19 cellular contexts compared by ENCODE assay signal in genomic region chr10:71940752-71941151, GRCh38. TPM values are rescaled to one million over a fixed set of nuclear protein-coding genes. Genes with fewer than 3 reads are reported as not detected.
A peak's percentile ranks its signal among the peaks of the same experiment; 100 is the strongest.
DNase-seq lines count a peak whose midpoint lies in the region; ATAC-seq, FAIRE-seq and TF ChIP-seq lines count a peak whose summit lies in the region.
"Had no signal": no experiment of that assay in that cellular context is flagged by ENCODE, and none has a peak within 500 bp of the region (broad histone marks: within the 10 kb centered on the region; RNA-seq: fewer than 3 reads in every experiment).

No MANE protein-coding gene starts in this region.

- no peak for DNase-seq in activated naive CD4-positive, alpha-beta T cell treated with anti-CD3 and anti-CD28 coated beads, Interleukin-2, amount 50 U/mL, for 16 hours
- DNase-seq in K562 (ENCODE audit: extremely low read depth in 1 of 4, low spot score in 3 of 4) (no peak), kidney (no peak), NAMALWA (ENCODE audit: low spot score) (no peak)
- no peak for DNase-seq in activated T-cell treated with anti-CD3 and anti-CD28 coated beads, Interleukin-2, amount 50 U/mL, for 72 hours
- DNase-seq in central memory CD4-positive, alpha-beta T cell, result no peak
- DNase-seq: AML-193; CD4-positive, alpha-beta T cell had no signal

- no peak overlapping the region for H3K4me3 Mint-ChIP-seq in activated naive CD4-positive, alpha-beta T cell treated with anti-CD3 and anti-CD28 coated beads, Interleukin-2, amount 50 U/mL, for 24 hours
- H3K4me3 Mint-ChIP-seq in activated T-cell treated with anti-CD3 and anti-CD28 coated beads, Interleukin-2, amount 50 U/mL, for 72 hours, result peak overlapping the region in 1 of 2 donors; percentile 51
- H3K4me3 Mint-ChIP-seq: CD4-positive, alpha-beta T cell; GM23338 had no signal

- H3K9ac ChIP-seq in K562 (ENCODE audit: insufficient read depth in 1 of 2, low read depth in 2 of 2, low read length in 2 of 2), result no peak overlapping the region
- no peak overlapping the region for H3K9ac ChIP-seq in kidney (ENCODE audit: low read length in 2 of 2)

- TF ChIP-seq CTCF in K562 (IDR thresholded peaks at IDR 0.05 in 2 of 3, conservative IDR thresholded peaks at IDR 0.05 in 1 of 3; ENCODE audit: insufficient read depth in 2 of 3, low read depth in 1 of 3, low read length in 3 of 3) (no peak), kidney (IDR thresholded peaks at IDR 0.05; ENCODE audit: borderline replicate concordance, extremely low read depth, insufficient read depth) (no peak)

- no peak for ATAC-seq in K562
- ATAC-seq in activated T-cell treated with anti-CD3 and anti-CD28 coated beads, Interleukin-2, amount 50 U/mL, for 72 hours (replicated peaks in 1 of 2), result no peak
- ATAC-seq: A549, GM23338, HCT116, HepG2 had no signal

- no peaks in the 10 kb centered on the region for H3K9me3 Mint-ChIP-seq in activated naive CD4-positive, alpha-beta T cell treated with anti-CD3 and anti-CD28 coated beads, Interleukin-2, amount 50 U/mL, for 24 hours
- peaks cover 9 to 12% of the 10 kb centered on the region in 2 donors for H3K9me3 Mint-ChIP-seq in activated T-cell treated with anti-CD3 and anti-CD28 coated beads, Interleukin-2, amount 50 U/mL, for 72 hours

- CTCF ChIA-PET in K562 (lab: Yijun Ruan, JAX; ENCODE audit: low intra/inter-chr PET ratio), result no interaction called here

- FAIRE-seq in K562 (lab: Jason Lieb, UNC) (no peak), kidney (lab: Jason Lieb, UNC) (no peak)
- FAIRE-seq: A549, D721Med, G401.6, H54, HepG2 had no signal

- H3K27me3 ChIP-seq in K562 (ENCODE audit: control insufficient read depth in 2 of 2, insufficient read depth in 2 of 2, low read length in 2 of 2), result peaks cover 7 to 21% of the 10 kb centered on the region in 2 experiments

- H3K4me1 ChIP-seq in K562 (replicated peaks in 1 of 2; ENCODE audit: control insufficient read depth in 2 of 2, insufficient read depth in 2 of 2, low read length in 2 of 2), result no peaks in the 10 kb centered on the region
- H3K4me1 ChIP-seq in kidney (ENCODE audit: control insufficient read depth in 1 of 2, insufficient read depth in 1 of 2, low read depth in 1 of 2, low read length in 2 of 2), result peaks cover 0 to 17% of the 10 kb centered on the region in 2 donors
- H3K4me1 ChIP-seq: A549, Caco-2 had no signal

- H3K9me3 ChIP-seq in K562 (replicated peaks; ENCODE audit: control insufficient read depth, insufficient read depth, low read depth, low read length), result peaks cover 6% of the 10 kb centered on the region
- peaks cover 0 to 16% of the 10 kb centered on the region in 2 donors for H3K9me3 ChIP-seq in kidney (ENCODE audit: control insufficient read depth in 1 of 2, low read length in 2 of 2)
- H3K9me3 ChIP-seq: A549 had no signal

- TF ChIP-seq POLR2A in K562 (conservative IDR thresholded peaks at IDR 0.05), result no peak

- H3K27ac ChIP-seq in K562 (ENCODE audit: extremely low read depth, low read depth, low read length) (no peak overlapping the region), kidney (ENCODE audit: low read depth in 2 of 2, low read length in 2 of 2) (peak overlapping the region; percentile 37 to 63)
- H3K27ac ChIP-seq: 22Rv1, A549, C4-2B had no signal

- no peaks in the 10 kb centered on the region for H3K9me1 ChIP-seq in K562 (ENCODE audit: control insufficient read depth, insufficient read depth, low read length)

- H3K36me3 ChIP-seq in K562 (ENCODE audit: control insufficient read depth, insufficient read depth, low read length) (no peaks in the 10 kb centered on the region), kidney (ENCODE audit: control insufficient read depth in 1 of 2, insufficient read depth in 2 of 2, low read length in 2 of 2) (no peaks in the 10 kb centered on the region)

- no peak overlapping the region for H2AFZ ChIP-seq in K562 (ENCODE audit: low read depth, low read length)
- H2AFZ ChIP-seq: GM23338 had no signal

- POLR2A ChIA-PET in K562 (lab: Yijun Ruan, JAX), result no interaction called here

- no peaks in the 10 kb centered on the region for H4K20me1 ChIP-seq in K562 (replicated peaks; ENCODE audit: control insufficient read depth, insufficient read depth, low read length)

- no peak for TF ChIP-seq RAD21 in K562 (CRISPR knock-in tag; conservative IDR thresholded peaks at IDR 0.05 in 1 of 2, IDR thresholded peaks at IDR 0.05 in 1 of 2)

- in situ Hi-C loops in K562 (cut with MboI), result no loop called here

- peak overlapping the region; percentile 24 for H3K27ac Mint-ChIP-seq in activated naive CD4-positive, alpha-beta T cell treated with anti-CD3 and anti-CD28 coated beads, Interleukin-2, amount 50 U/mL, for 24 hours
- H3K27ac Mint-ChIP-seq in activated T-cell treated with anti-CD3 and anti-CD28 coated beads, Interleukin-2, amount 50 U/mL, for 72 hours, result no peak overlapping the region
- H3K27ac Mint-ChIP-seq: CD4-positive, alpha-beta T cell; GM23338 had no signal

- intact Hi-C loops in K562 (cut with micrococcal nuclease), result no loop called here
- intact Hi-C loops in kidney (cut with DNase I), result no loop called here

- no peaks in the 10 kb centered on the region for H3K79me2 ChIP-seq in K562 (ENCODE audit: control insufficient read depth, insufficient read depth, low read length)

- BruUV-seq in K562 (replicated peaks; lab: Mats Ljungman, UMichigan), result no TSS peak

- WGBS in K562 (ENCODE audit: insufficient coverage, low coverage, missing lambda C conversion rate), result 11% methylated on average over 4 of the region's 4 CpGs

- H3K27me3 Mint-ChIP-seq in activated naive CD4-positive, alpha-beta T cell treated with anti-CD3 and anti-CD28 coated beads, Interleukin-2, amount 50 U/mL, for 24 hours, result no peaks in the 10 kb centered on the region
- H3K27me3 Mint-ChIP-seq in activated T-cell treated with anti-CD3 and anti-CD28 coated beads, Interleukin-2, amount 50 U/mL, for 72 hours (ENCODE audit: low read depth), result no peaks in the 10 kb centered on the region
- H3K27me3 Mint-ChIP-seq: CD4-positive, alpha-beta T cell had no signal

- H3K4me2 ChIP-seq in K562 (ENCODE audit: insufficient read depth, low read length), result no peak overlapping the region
- H3K4me2 ChIP-seq: A549, GM23338 had no signal

- H3K4me3 ChIP-seq in K562 (no peak overlapping the region), kidney (ENCODE audit: low read length in 2 of 2) (no peak overlapping the region)
- H3K4me3 ChIP-seq: A549, GM23338 had no signal

- H3K4me1 Mint-ChIP-seq in activated naive CD4-positive, alpha-beta T cell treated with anti-CD3 and anti-CD28 coated beads, Interleukin-2, amount 50 U/mL, for 24 hours, result peaks cover 32% of the 10 kb centered on the region
- H3K4me1 Mint-ChIP-seq in activated T-cell treated with anti-CD3 and anti-CD28 coated beads, Interleukin-2, amount 50 U/mL, for 72 hours (ENCODE audit: low read depth), result peaks cover 11% of the 10 kb centered on the region
- H3K4me1 Mint-ChIP-seq: GM23338 had no signal

- no peak for TF ChIP-seq EP300 in K562 (IDR thresholded peaks at IDR 0.05; ENCODE audit: low read length)

- peaks cover 4% of the 10 kb centered on the region for H3K36me3 Mint-ChIP-seq in activated naive CD4-positive, alpha-beta T cell treated with anti-CD3 and anti-CD28 coated beads, Interleukin-2, amount 50 U/mL, for 24 hours
- peaks cover 8 to 16% of the 10 kb centered on the region in 2 donors for H3K36me3 Mint-ChIP-seq in activated T-cell treated with anti-CD3 and anti-CD28 coated beads, Interleukin-2, amount 50 U/mL, for 72 hours (ENCODE audit: insufficient read depth in 2 of 2)

TF ChIP-seq in K562, 482 proteins besides CTCF, POLR2A, EP300 and RAD21 (continues in another document):
- TF ChIP-seq ZBTB43 (CRISPR knock-in tag; IDR thresholded peaks at IDR 0.05), result no peak
- no peak for TF ChIP-seq ZNF124 (CRISPR knock-in tag; IDR thresholded peaks at IDR 0.05)
- no peak for TF ChIP-seq CBX5 (IDR thresholded peaks at IDR 0.05; ENCODE audit: borderline replicate concordance, low read depth)
- 0 out of 2 replicates have a peak, but pooled peaks have one; percentile 23 for TF ChIP-seq DPF2 (IDR thresholded peaks at IDR 0.05)

RNA-seq across cellular contexts. Expression of gene CHST3, which starts 23.4 kb away (rescaled TPM):
- total RNA-seq in K562 (2011; cell fraction: chromatin; rRNA removed; ENCODE audit: low replicate concordance), result 0.11 and 0.12 TPM in 2 replicates
- 0.13 and 0.17 TPM in 2 replicates for total RNA-seq in K562 (2011; cell fraction: nucleolus; rRNA removed)
- total RNA-seq in K562 (2011; cell fraction: nucleoplasm; rRNA removed), result 0.15 TPM in 2 replicates
- total RNA-seq in K562 (2014; rRNA removed), result 0.23 and 0.33 TPM in 2 replicates
- 0.13 and 0.15 TPM in 2 replicates for total RNA-seq in K562 (2014; rRNA removed; fragmentation: Illumina TruSeq; extraction: Trizol)
- 1.3 TPM in 2 replicates for total RNA-seq in K562 (2015; rRNA removed; fragmentation: Illumina TruSeq; extraction: Trizol)
- total RNA-seq in K562 (2021), result 0.38 and 0.42 TPM in 2 replicates
- polyA plus RNA-seq in K562 (2011; rRNA removed), result 0.06 and 0.18 TPM in 2 replicates
- polyA plus RNA-seq in K562 (2011; cell fraction: cytosol; rRNA removed), result 0.01 and 0.13 TPM in 2 replicates
- polyA plus RNA-seq in K562 (2011; cell fraction: nucleus; rRNA removed), result 0.04 and 0.20 TPM in 2 replicates
- 0.43 and 0.76 TPM in 2 replicates for polyA plus RNA-seq in K562 (2012)
- polyA plus RNA-seq in K562 (2014; fragmentation: Illumina TruSeq; extraction: Trizol), result 0.17 and 0.18 TPM in 2 replicates
- polyA plus RNA-seq in K562 (2014; fragmentation: Nextera tagmentation; extraction: Ambion mirVana), result under 1 TPM; 0.01 to 0.04 TPM
- polyA plus RNA-seq in K562 (2014; rRNA removed), result 0.07 and 0.34 TPM in 2 replicates
- polyA minus RNA-seq in K562 (2011; rRNA and poly(A)+ RNA removed), result 0.04 and 0.51 TPM in 2 replicates
- polyA minus RNA-seq in K562 (2011; cell fraction: cytosol; rRNA and poly(A)+ RNA removed), result 0.10 and 0.55 TPM in 2 replicates
- 0.13 and 0.78 TPM in 2 replicates for polyA minus RNA-seq in K562 (2011; cell fraction: nucleus; rRNA and poly(A)+ RNA removed)
- total RNA-seq in kidney, result 31.5 TPM
- 9.1 TPM for polyA plus RNA-seq in kidney (ENCODE audit: insufficient read depth, low read depth, low replicate concordance)
- under 1 TPM; 0.16 to 0.38 TPM for total RNA-seq in activated T-cell treated with anti-CD3 and anti-CD28 coated beads, Interleukin-2, amount 50 U/mL, for 72 hours
- total RNA-seq: CD4-positive, alpha-beta T cell had no signal

Comparison
In these comparisons a context has a peak if more than half of its experiments do, and no peak if none do; other contexts are left out.
1. RNA of gene CHST3, which starts 23.4 kb away (total RNA-seq): 31.5 TPM in kidney (single experiment); 0.16 to 0.38 TPM in activated T-cell treated with anti-CD3 and anti-CD28 coated beads, Interleukin-2, amount 50 U/mL, for 72 hours and 0.11 to 1.3 TPM in K562; every median in the first group is over 10 times any median in the second.